In genomic region chr5:154940772-154941620, GRCh38 we compare ENCODE assay signal across 8 cellular contexts. TPM values are rescaled to one million over a fixed set of nuclear protein-coding genes. Genes with fewer than 3 reads are reported as not detected.
DNase-seq lines count a peak whose midpoint lies in the region; ATAC-seq and TF ChIP-seq lines count a peak whose summit lies in the region.

Gene MRPL22, plus strand, starts transcription at chr5:154941073. Its CDS starts 38 bp downstream, at chr5:154941111.

- H3K9me3 ChIP-seq in left ventricle myocardium inferior (replicated peaks) (no peaks in the 10 kb centered on the region), upper lobe of left lung (no peaks in the 10 kb centered on the region)

- peaks cover 29% of the 10 kb centered on the region for H3K4me1 Mint-ChIP-seq in T-helper 1 cell treated with Interleukin-12 subunit alpha and Interleukin-12 subunit beta and Interleukin-4 antibody, amounts not matched to agents 30 μg/mL and 1 μg/mL, for 36 hours (ENCODE audit: low read depth)

- DNase-seq in GM13977 (ENCODE audit: low spot score), result peak; percentile 91
- peak; percentile 82 for DNase-seq in NCI-H1694 treated with DMSO at 0.1 percent for 48 hours (lab: John Stamatoyannopoulos, UW)
- DNase-seq in amniotic stem cell (lab: John Stamatoyannopoulos, UW), result peak; percentile 72
- peak; percentile 92 for DNase-seq in left ventricle myocardium inferior
- peak; percentile 97 for DNase-seq in posterior vena cava (ENCODE audit: low spot score)
- peak; percentile 91 to 93 for DNase-seq in upper lobe of left lung

- peaks cover 7% of the 10 kb centered on the region for H3K36me3 ChIP-seq in left ventricle myocardium inferior
- H3K36me3 ChIP-seq in upper lobe of left lung, result peaks cover 0 to 5% (median 0%) of the 10 kb centered on the region in 4 donors

- H3K27ac Mint-ChIP-seq in T-helper 1 cell treated with Interleukin-12 subunit alpha and Interleukin-12 subunit beta and Interleukin-4 antibody, amounts not matched to agents 30 μg/mL and 1 μg/mL, for 36 hours, result peak within 1 kb of the TSS; percentile 93

- no peaks in the 10 kb centered on the region for H3K27me3 Mint-ChIP-seq in T-helper 1 cell treated with Interleukin-12 subunit alpha and Interleukin-12 subunit beta and Interleukin-4 antibody, amounts not matched to agents 30 μg/mL and 1 μg/mL, for 36 hours (ENCODE audit: low read depth)

- intact Hi-C loops in left ventricle myocardium inferior (cut with micrococcal nuclease), result no loop called here
- intact Hi-C loops in posterior vena cava (cut with DNase I), result no loop called here

- TF ChIP-seq EP300 in upper lobe of left lung (IDR thresholded peaks at IDR 0.05), result no peak

- ATAC-seq in HG02884 (IDR thresholded peaks at IDR 0.05; ENCODE audit: unreplicated experiment) (peak; percentile 40), upper lobe of left lung (ENCODE audit: low FRiP score in 2 of 2) (peak; percentile 86 to 91)

- H3K9me3 Mint-ChIP-seq in T-helper 1 cell treated with Interleukin-12 subunit alpha and Interleukin-12 subunit beta and Interleukin-4 antibody, amounts not matched to agents 30 μg/mL and 1 μg/mL, for 36 hours, result no peaks in the 10 kb centered on the region

- H3K27me3 ChIP-seq in left ventricle myocardium inferior (ENCODE audit: low read depth), result no peaks in the 10 kb centered on the region
- H3K27me3 ChIP-seq in upper lobe of left lung, result no peaks in the 10 kb centered on the region

- TF ChIP-seq CTCF in GM13977 (IDR thresholded peaks at IDR 0.05; ENCODE audit: extremely low read depth, insufficient read depth, missing control alignments) (no peak), left ventricle myocardium inferior (IDR thresholded peaks at IDR 0.05; ENCODE audit: borderline replicate concordance) (peak; percentile 35), upper lobe of left lung (IDR thresholded peaks at IDR 0.05) (peak in 4 of 6 experiments; percentile 21 to 59 (median 50))

- H3K4me3 Mint-ChIP-seq in T-helper 1 cell treated with Interleukin-12 subunit alpha and Interleukin-12 subunit beta and Interleukin-4 antibody, amounts not matched to agents 30 μg/mL and 1 μg/mL, for 36 hours, result peak within 1 kb of the TSS; percentile 95

- H3K27ac ChIP-seq in left ventricle myocardium inferior (replicated peaks), result peak within 1 kb of the TSS; percentile 86
- peak within 1 kb of the TSS; percentile 69 to 85 (median 84) for H3K27ac ChIP-seq in upper lobe of left lung

- peaks cover 78% of the 10 kb centered on the region for H3K4me1 ChIP-seq in left ventricle myocardium inferior
- H3K4me1 ChIP-seq in upper lobe of left lung, result peaks cover 33 to 47% (median 38%) of the 10 kb centered on the region in 4 donors

- in situ Hi-C loops in GM13977 (cut with MboI; ENCODE audit: low pct_unique_long_range_greater_than_20kb, low sequenced_read_pairs, unreplicated experiment), result no loop called here

- H3K4me3 ChIP-seq in left ventricle myocardium inferior (peak within 1 kb of the TSS; percentile 85), upper lobe of left lung (peak within 1 kb of the TSS; percentile 59 to 88 (median 78))

- 1 to 2% methylated on average over 25 to 40 of the region's 40 CpGs for WGBS in upper lobe of left lung, 2 donors

- H3K36me3 Mint-ChIP-seq in T-helper 1 cell treated with Interleukin-12 subunit alpha and Interleukin-12 subunit beta and Interleukin-4 antibody, amounts not matched to agents 30 μg/mL and 1 μg/mL, for 36 hours (ENCODE audit: low read depth), result peaks cover 3% of the 10 kb centered on the region

- peak in 3 of 4 donors; percentile 43 to 77 (median 56) for TF ChIP-seq POLR2A in upper lobe of left lung (IDR thresholded peaks at IDR 0.05)

RNA-seq across cellular contexts. Expression of gene MRPL22, which starts in this region (rescaled TPM):
- total RNA-seq in left ventricle myocardium inferior (78.4 TPM), posterior vena cava (10 to 100 TPM; 40.1 to 40.9 TPM), upper lobe of left lung (10 to 100 TPM in 5 of 6 donors, 1 to 10 TPM in 1; 7.3 to 34.0 (median 30.3) TPM)

Comparison
In these comparisons a context has a peak if more than half of its experiments do, and no peak if none do; other contexts are left out.
1. Peak in every context shown above with its lines: DNase-seq, ATAC-seq, H3K4me3 ChIP-seq and H3K27ac ChIP-seq.